11 cellular contexts compared by ENCODE assay signal in the genomic region with DNA sequence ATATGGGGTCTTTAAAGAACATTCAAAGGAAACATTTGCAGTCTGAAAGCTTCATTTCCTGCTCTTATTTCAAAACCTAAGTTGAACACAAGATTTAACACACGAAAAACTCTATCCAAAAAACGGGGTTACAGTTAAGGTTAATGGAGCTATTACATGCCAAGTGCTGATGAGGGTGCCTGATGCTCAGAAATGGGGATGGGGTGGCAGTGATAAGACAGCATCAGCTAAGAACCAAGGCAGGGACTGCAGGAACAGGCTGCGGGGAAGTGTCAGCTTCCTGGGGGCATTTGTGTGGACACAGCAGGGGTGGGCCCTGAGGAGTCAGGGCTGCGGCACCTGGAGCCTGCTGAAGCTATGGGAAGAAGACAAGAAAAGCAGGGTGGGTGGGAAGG. TPM values are rescaled to one million over a fixed set of nuclear protein-coding genes. Genes with fewer than 3 reads are reported as not detected.
DNase-seq lines count a peak whose midpoint lies in the region; ATAC-seq, FAIRE-seq and TF ChIP-seq lines count a peak whose summit lies in the region.
"Had no signal": no experiment of that assay in that cellular context is flagged by ENCODE, and none has a peak within 500 bp of the region (broad histone marks: within the 10 kb centered on the region; RNA-seq: fewer than 3 reads in every experiment).

No MANE protein-coding gene starts in this region.

- CTCF ChIA-PET in activated CD4-positive, alpha-beta T cell treated with anti-CD3 and anti-CD28 coated beads, Interleukin-2, amount 10 ng/mL, durations not matched to agents 7 days and 5 days (lab: Charles Lee) = no interaction called here
- CTCF ChIA-PET in activated CD8-positive, alpha-beta T cell treated with anti-CD3 and anti-CD28 coated beads, Interleukin-2, amount 10 ng/mL, durations not matched to agents 7 days and 5 days (lab: Charles Lee) = interaction anchor here (0.7 to 1.6 kb wide), 4 partner anchors 9 to 367 kb away, joined by 3 to 11 read pairs (median 4); a partner anchor contains a TSS
- CTCF ChIA-PET in HepG2 (lab: Yijun Ruan, JAX; ENCODE audit: low intra/inter-chr PET ratio, low total read pairs) = no interaction called here

- POLR2A ChIA-PET in activated CD4-positive, alpha-beta T cell treated with anti-CD3 and anti-CD28 coated beads, Interleukin-2, amount 10 ng/mL, durations not matched to agents 7 days and 5 days (lab: Charles Lee) = no interaction called here
- POLR2A ChIA-PET in activated CD8-positive, alpha-beta T cell treated with anti-CD3 and anti-CD28 coated beads, Interleukin-2, amount 10 ng/mL, durations not matched to agents 7 days and 5 days (lab: Charles Lee) = interaction anchor here (1.4 to 2.6 kb wide), 3 partner anchors 10 to 34 kb away, joined by 5 to 16 read pairs (median 5); a partner anchor contains a TSS
- POLR2A ChIA-PET in HepG2 (lab: Yijun Ruan, JAX) = interaction anchor here (1.0 kb wide), 1 partner anchor 12 kb away, joined by 4 read pairs; a partner anchor contains a TSS

- 27% methylated on average over 4 of the region's 4 CpGs for WGBS in HepG2 (ENCODE audit: low lambda C conversion rate)

- H3K4me1 Mint-ChIP-seq in activated CD4-positive, alpha-beta T cell treated with anti-CD3 and anti-CD28 coated beads, Interleukin-2, amount 10 ng/mL, durations not matched to agents 7 days and 5 days = peaks cover 66% of the 10 kb centered on the region
- peaks cover 62% of the 10 kb centered on the region for H3K4me1 Mint-ChIP-seq in activated CD8-positive, alpha-beta T cell treated with anti-CD3 and anti-CD28 coated beads, Interleukin-2, amount 10 ng/mL, durations not matched to agents 7 days and 5 days (ENCODE audit: low read depth)

- peak; percentile 7 for ATAC-seq in activated CD8-positive, alpha-beta T cell treated with anti-CD3 and anti-CD28 coated beads, Interleukin-2, amount 10 ng/mL, durations not matched to agents 7 days and 5 days
- ATAC-seq in HepG2 (no peak), thoracic aorta (ENCODE audit: insufficient number of reproducible peaks, low FRiP score, low read depth) (no peak)
- ATAC-seq in activated CD4-positive, CD25-positive, alpha-beta regulatory T cell treated with anti-CD3 and anti-CD28 coated beads, Interleukin-2, amount 50 U/mL, for 24 hours = no peak

- H3K27me3 ChIP-seq in HepG2 (ENCODE audit: control insufficient read depth in 1 of 2, insufficient read depth in 2 of 2, low read length in 2 of 2) (no peaks in the 10 kb centered on the region; a peak in 1 of 5 replicates), thoracic aorta (replicated peaks; ENCODE audit: insufficient read depth) (no peaks in the 10 kb centered on the region)
- H3K27me3 ChIP-seq: tibial artery had no signal

- H3K27ac Mint-ChIP-seq in activated CD4-positive, alpha-beta T cell treated with anti-CD3 and anti-CD28 coated beads, Interleukin-2, amount 10 ng/mL, durations not matched to agents 7 days and 5 days = peak overlapping the region; percentile 93
- peak overlapping the region; percentile 88 for H3K27ac Mint-ChIP-seq in activated CD8-positive, alpha-beta T cell treated with anti-CD3 and anti-CD28 coated beads, Interleukin-2, amount 10 ng/mL, durations not matched to agents 7 days and 5 days

- TF ChIP-seq CTCF in HepG2 (CRISPR knock-in tag; IDR thresholded peaks at IDR 0.05) (no peak), thoracic aorta (IDR thresholded peaks at IDR 0.05) (no peak), GM13976 (IDR thresholded peaks at IDR 0.05; ENCODE audit: borderline replicate concordance, control extremely low read depth, extremely low read depth, insufficient read depth, missing control alignments) (no peak)

- peaks cover 49% of the 10 kb centered on the region for H4K20me1 ChIP-seq in HepG2 (ENCODE audit: insufficient read depth, low read length)

- H3K36me3 ChIP-seq in HepG2 (replicated peaks in 1 of 2; ENCODE audit: control insufficient read depth in 1 of 2, insufficient read depth in 2 of 2, low read length in 2 of 2) (peaks cover 0 to 16% of the 10 kb centered on the region in 2 experiments), thoracic aorta (no peaks in the 10 kb centered on the region)

- no peaks in the 10 kb centered on the region for H3K27me3 Mint-ChIP-seq in activated CD4-positive, alpha-beta T cell treated with anti-CD3 and anti-CD28 coated beads, Interleukin-2, amount 10 ng/mL, durations not matched to agents 7 days and 5 days
- no peaks in the 10 kb centered on the region for H3K27me3 Mint-ChIP-seq in activated CD8-positive, alpha-beta T cell treated with anti-CD3 and anti-CD28 coated beads, Interleukin-2, amount 10 ng/mL, durations not matched to agents 7 days and 5 days (ENCODE audit: low read depth)

- H3K27ac ChIP-seq in HepG2 (ENCODE audit: extremely low read length, insufficient read depth, low read length) = peak overlapping the region; percentile 42
- H3K27ac ChIP-seq in thoracic aorta = peak overlapping the region; percentile 20 to 32

- H3K36me3 Mint-ChIP-seq in activated CD4-positive, alpha-beta T cell treated with anti-CD3 and anti-CD28 coated beads, Interleukin-2, amount 10 ng/mL, durations not matched to agents 7 days and 5 days (ENCODE audit: low read depth) = peaks cover 20% of the 10 kb centered on the region
- H3K36me3 Mint-ChIP-seq in activated CD8-positive, alpha-beta T cell treated with anti-CD3 and anti-CD28 coated beads, Interleukin-2, amount 10 ng/mL, durations not matched to agents 7 days and 5 days (ENCODE audit: low read depth) = peaks cover 19% of the 10 kb centered on the region

- H2AFZ ChIP-seq in HepG2 (ENCODE audit: low read length) = no peak overlapping the region

- no peak for FAIRE-seq in HepG2 (lab: Jason Lieb, UNC)

- H3K9ac ChIP-seq in HepG2 (ENCODE audit: insufficient read depth, low read depth, low read length) = no peak overlapping the region

- H3K79me2 ChIP-seq in HepG2 (ENCODE audit: insufficient read depth, low read length) = peaks cover 80% of the 10 kb centered on the region

- peak overlapping the region; percentile 60 for H3K4me3 Mint-ChIP-seq in activated CD4-positive, alpha-beta T cell treated with anti-CD3 and anti-CD28 coated beads, Interleukin-2, amount 10 ng/mL, durations not matched to agents 7 days and 5 days
- peak overlapping the region; percentile 72 for H3K4me3 Mint-ChIP-seq in activated CD8-positive, alpha-beta T cell treated with anti-CD3 and anti-CD28 coated beads, Interleukin-2, amount 10 ng/mL, durations not matched to agents 7 days and 5 days

- no peak for TF ChIP-seq EP300 in HepG2 (IDR thresholded peaks at IDR 0.05; ENCODE audit: low read depth in 2 of 2, low read length in 2 of 2)
- no peak for TF ChIP-seq EP300 in HepG2 (CRISPR knock-in tag; IDR thresholded peaks at IDR 0.05; ENCODE audit: borderline replicate concordance)

- intact Hi-C loops in HepG2 (cut with micrococcal nuclease; ENCODE audit: unreplicated experiment) = no loop called here

- no peaks in the 10 kb centered on the region for H3K9me3 Mint-ChIP-seq in activated CD4-positive, alpha-beta T cell treated with anti-CD3 and anti-CD28 coated beads, Interleukin-2, amount 10 ng/mL, durations not matched to agents 7 days and 5 days
- no peaks in the 10 kb centered on the region for H3K9me3 Mint-ChIP-seq in activated CD8-positive, alpha-beta T cell treated with anti-CD3 and anti-CD28 coated beads, Interleukin-2, amount 10 ng/mL, durations not matched to agents 7 days and 5 days (ENCODE audit: insufficient read depth)

- no TSS peak for BruUV-seq in HepG2 (replicated peaks; lab: Mats Ljungman, UMichigan)

- H3K9me3 ChIP-seq in HepG2 (ENCODE audit: low read length) = no peaks in the 10 kb centered on the region
- no peaks in the 10 kb centered on the region for H3K9me3 ChIP-seq in thoracic aorta
- H3K9me3 ChIP-seq: tibial artery had no signal

- TF ChIP-seq RAD21 in HepG2 (CRISPR knock-in tag; IDR thresholded peaks at IDR 0.05) = no peak

- DNase-seq in activated CD4-positive, alpha-beta T cell treated with anti-CD3 and anti-CD28 coated beads, Interleukin-2, amount 10 ng/mL, durations not matched to agents 7 days and 5 days = no peak
- no peak for DNase-seq in activated CD4-positive, alpha-beta T cell treated with anti-CD3 and anti-CD28 coated beads for 48 hours
- no peak for DNase-seq in activated CD8-positive, alpha-beta T cell treated with anti-CD3 and anti-CD28 coated beads, Interleukin-2, amount 10 ng/mL, durations not matched to agents 7 days and 5 days
- no peak for DNase-seq in HepG2 (ENCODE audit: low spot score)
- no peak for DNase-seq in thoracic aorta (ENCODE audit: low spot score)
- DNase-seq in GM13976 (ENCODE audit: low spot score) = no peak
- no peak for DNase-seq in EL
- DNase-seq: left colon, NCI-H1694 had no signal

- in situ Hi-C loops in HepG2 (cut with HindIII; ENCODE audit: extremely low pct_ligation_motif_present, low pct_unique_long_range_greater_than_20kb) = no loop called here
- in situ Hi-C loops in GM13976 (cut with MboI; ENCODE audit: low sequenced_read_pairs, unreplicated experiment) = loop anchor here (10.0 kb wide), 1 partner anchor 55 kb away; no protein-coding TSS in a partner anchor

- no peak for TF ChIP-seq POLR2A in HepG2 (IDR thresholded peaks at IDR 0.05; ENCODE audit: insufficient read depth in 1 of 2, low read depth in 2 of 2, low read length in 2 of 2)

- H3K4me3 ChIP-seq in HepG2 (replicated peaks in 1 of 3; ENCODE audit: insufficient read depth in 1 of 3, low read depth in 2 of 3, low read length in 3 of 3) = no peak overlapping the region
- no peak overlapping the region for H3K4me3 ChIP-seq in thoracic aorta
- H3K4me3 ChIP-seq: tibial artery had no signal

- H3K4me1 ChIP-seq in HepG2 (ENCODE audit: insufficient read depth, low read length) = peaks cover 20% of the 10 kb centered on the region
- peaks cover 19 to 34% of the 10 kb centered on the region in 2 donors for H3K4me1 ChIP-seq in thoracic aorta (ENCODE audit: control insufficient read depth in 1 of 2, low read depth in 2 of 2)

- peak overlapping the region; percentile 46; the same call in 1 of the 2 replicates for H3K4me2 ChIP-seq in HepG2 (ENCODE audit: low read depth, low read length)

RNA-seq across cellular contexts. Expression of a gene that starts 12.2 kb away (rescaled TPM):
- 10 to 100 TPM; 38.7 to 39.0 TPM for total RNA-seq in activated CD4-positive, alpha-beta T cell treated with anti-CD3 and anti-CD28 coated beads, Interleukin-2, amount 10 ng/mL, durations not matched to agents 7 days and 5 days
- total RNA-seq in activated CD8-positive, alpha-beta T cell treated with anti-CD3 and anti-CD28 coated beads, Interleukin-2, amount 10 ng/mL, durations not matched to agents 7 days and 5 days = 10 to 100 TPM; 30.5 to 34.2 TPM
- total RNA-seq in HepG2 (2016; rRNA removed; fragmentation: Illumina TruSeq; extraction: Trizol) (13.1 and 35.3 TPM in 2 replicates), thoracic aorta (100 to 1,000 TPM in 1 of 2 donors, 10 to 100 TPM in 1; 42.1 to 105 TPM)
- 3.2 and 3.3 TPM in 2 replicates for total RNA-seq in HepG2 (2016; cell fraction: cytosol; rRNA removed; fragmentation: Illumina TruSeq; extraction: Trizol; ENCODE audit: low read depth)
- 11.4 and 34.3 TPM in 2 replicates for total RNA-seq in HepG2 (2016; cell fraction: insoluble cytoplasmic fraction; rRNA removed; fragmentation: Illumina TruSeq; extraction: Trizol)
- 7.2 and 7.5 TPM in 2 replicates for total RNA-seq in HepG2 (2016; cell fraction: membrane; rRNA removed; fragmentation: Illumina TruSeq; extraction: Trizol)
- total RNA-seq in HepG2 (2016; cell fraction: nucleus; rRNA removed; fragmentation: Illumina TruSeq; extraction: Trizol) = 34.8 and 37.6 TPM in 2 replicates
- 23.1 and 27.6 TPM in 2 replicates for polyA plus RNA-seq in HepG2 (2011; rRNA removed)
- 25.5 and 27.7 TPM in 2 replicates for polyA plus RNA-seq in HepG2 (2011; cell fraction: cytosol; rRNA removed)
- 29.9 and 34.4 TPM in 2 replicates for polyA plus RNA-seq in HepG2 (2011; cell fraction: nucleus; rRNA removed)
- 25.6 and 27.4 TPM in 2 replicates for polyA plus RNA-seq in HepG2 (2012)
- polyA plus RNA-seq in HepG2 (2016; cell fraction: cytosol; fragmentation: Illumina TruSeq; extraction: Trizol; ENCODE audit: low read depth) = 1.5 TPM in 2 replicates
- polyA plus RNA-seq in HepG2 (2016; cell fraction: insoluble cytoplasmic fraction; fragmentation: Illumina TruSeq; extraction: Trizol; ENCODE audit: low read depth) = 10.5 and 13.9 TPM in 2 replicates
- 3.2 and 3.5 TPM in 2 replicates for polyA plus RNA-seq in HepG2 (2016; cell fraction: membrane; fragmentation: Illumina TruSeq; extraction: Trizol; ENCODE audit: low read depth)
- polyA plus RNA-seq in HepG2 (2016; cell fraction: nucleus; fragmentation: Illumina TruSeq; extraction: Trizol; ENCODE audit: insufficient read depth, low read depth) = 46.9 and 47.1 TPM in 2 replicates
- 21.9 and 57.1 TPM in 2 replicates for polyA minus RNA-seq in HepG2 (2011; rRNA and poly(A)+ RNA removed; ENCODE audit: low replicate concordance)
- 20.8 and 23.5 TPM in 2 replicates for polyA minus RNA-seq in HepG2 (2011; cell fraction: cytosol; rRNA and poly(A)+ RNA removed)
- polyA minus RNA-seq in HepG2 (2011; cell fraction: nucleus; rRNA and poly(A)+ RNA removed) = 18.0 and 21.3 TPM in 2 replicates

RNA-seq across cellular contexts. Expression of a gene that starts 21.0 kb away (rescaled TPM):
- total RNA-seq in activated CD4-positive, alpha-beta T cell treated with anti-CD3 and anti-CD28 coated beads, Interleukin-2, amount 10 ng/mL, durations not matched to agents 7 days and 5 days = not detected
- not detected for total RNA-seq in activated CD8-positive, alpha-beta T cell treated with anti-CD3 and anti-CD28 coated beads, Interleukin-2, amount 10 ng/mL, durations not matched to agents 7 days and 5 days
- not detected in 2 replicates for total RNA-seq in HepG2 (2016; rRNA removed; fragmentation: Illumina TruSeq; extraction: Trizol)
- not detected in 2 replicates for total RNA-seq in HepG2 (2016; cell fraction: cytosol; rRNA removed; fragmentation: Illumina TruSeq; extraction: Trizol; ENCODE audit: low read depth)
- total RNA-seq in HepG2 (2016; cell fraction: insoluble cytoplasmic fraction; rRNA removed; fragmentation: Illumina TruSeq; extraction: Trizol) = not detected in 2 replicates
- total RNA-seq in HepG2 (2016; cell fraction: membrane; rRNA removed; fragmentation: Illumina TruSeq; extraction: Trizol) = not detected in 2 replicates
- not detected in 2 replicates for total RNA-seq in HepG2 (2016; cell fraction: nucleus; rRNA removed; fragmentation: Illumina TruSeq; extraction: Trizol)
- polyA plus RNA-seq in HepG2 (2011; rRNA removed) = not detected in 2 replicates
- not detected in 2 replicates for polyA plus RNA-seq in HepG2 (2011; cell fraction: cytosol; rRNA removed)
- not detected in 2 replicates for polyA plus RNA-seq in HepG2 (2011; cell fraction: nucleus; rRNA removed)
- not detected in 2 replicates for polyA plus RNA-seq in HepG2 (2012)
- not detected in 2 replicates for polyA plus RNA-seq in HepG2 (2016; cell fraction: cytosol; fragmentation: Illumina TruSeq; extraction: Trizol; ENCODE audit: low read depth)
- not detected in 2 replicates for polyA plus RNA-seq in HepG2 (2016; cell fraction: insoluble cytoplasmic fraction; fragmentation: Illumina TruSeq; extraction: Trizol; ENCODE audit: low read depth)
- polyA plus RNA-seq in HepG2 (2016; cell fraction: membrane; fragmentation: Illumina TruSeq; extraction: Trizol; ENCODE audit: low read depth) = not detected in 2 replicates
- not detected in 2 replicates for polyA plus RNA-seq in HepG2 (2016; cell fraction: nucleus; fragmentation: Illumina TruSeq; extraction: Trizol; ENCODE audit: insufficient read depth, low read depth)
- not detected in 2 replicates for polyA minus RNA-seq in HepG2 (2011; rRNA and poly(A)+ RNA removed; ENCODE audit: low replicate concordance)
- polyA minus RNA-seq in HepG2 (2011; cell fraction: cytosol; rRNA and poly(A)+ RNA removed) = not detected in 2 replicates
- not detected in 2 replicates for polyA minus RNA-seq in HepG2 (2011; cell fraction: nucleus; rRNA and poly(A)+ RNA removed)
- not detected for total RNA-seq in thoracic aorta
- total RNA-seq: left colon had no signal

RNA-seq across cellular contexts. Expression of a gene that starts 34.4 kb away (rescaled TPM):
- 10 to 100 TPM; 17.9 to 18.5 TPM for total RNA-seq in activated CD4-positive, alpha-beta T cell treated with anti-CD3 and anti-CD28 coated beads, Interleukin-2, amount 10 ng/mL, durations not matched to agents 7 days and 5 days
- total RNA-seq in activated CD8-positive, alpha-beta T cell treated with anti-CD3 and anti-CD28 coated beads, Interleukin-2, amount 10 ng/mL, durations not matched to agents 7 days and 5 days = 10 to 100 TPM; 18.8 to 19.6 TPM
- total RNA-seq in HepG2 (2016; rRNA removed; fragmentation: Illumina TruSeq; extraction: Trizol) = 7.6 and 8.9 TPM in 2 replicates
- total RNA-seq in HepG2 (2016; cell fraction: cytosol; rRNA removed; fragmentation: Illumina TruSeq; extraction: Trizol; ENCODE audit: low read depth) = 1.4 and 1.9 TPM in 2 replicates
- total RNA-seq in HepG2 (2016; cell fraction: insoluble cytoplasmic fraction; rRNA removed; fragmentation: Illumina TruSeq; extraction: Trizol) = 7.9 and 8.1 TPM in 2 replicates
- total RNA-seq in HepG2 (2016; cell fraction: membrane; rRNA removed; fragmentation: Illumina TruSeq; extraction: Trizol) = 4.1 and 4.3 TPM in 2 replicates
- total RNA-seq in HepG2 (2016; cell fraction: nucleus; rRNA removed; fragmentation: Illumina TruSeq; extraction: Trizol) = 4.9 and 6.3 TPM in 2 replicates
- polyA plus RNA-seq in HepG2 (2011; rRNA removed) = 7.7 and 9.4 TPM in 2 replicates
- polyA plus RNA-seq in HepG2 (2011; cell fraction: cytosol; rRNA removed) = 6.7 and 9.6 TPM in 2 replicates
- 18.1 and 19.0 TPM in 2 replicates for polyA plus RNA-seq in HepG2 (2011; cell fraction: nucleus; rRNA removed)
- 6.1 and 7.0 TPM in 2 replicates for polyA plus RNA-seq in HepG2 (2012)
- 2.1 and 2.6 TPM in 2 replicates for polyA plus RNA-seq in HepG2 (2016; cell fraction: cytosol; fragmentation: Illumina TruSeq; extraction: Trizol; ENCODE audit: low read depth)
- 9.6 and 10.8 TPM in 2 replicates for polyA plus RNA-seq in HepG2 (2016; cell fraction: insoluble cytoplasmic fraction; fragmentation: Illumina TruSeq; extraction: Trizol; ENCODE audit: low read depth)
- 3.7 and 3.8 TPM in 2 replicates for polyA plus RNA-seq in HepG2 (2016; cell fraction: membrane; fragmentation: Illumina TruSeq; extraction: Trizol; ENCODE audit: low read depth)
- 17.9 and 18.0 TPM in 2 replicates for polyA plus RNA-seq in HepG2 (2016; cell fraction: nucleus; fragmentation: Illumina TruSeq; extraction: Trizol; ENCODE audit: insufficient read depth, low read depth)
- polyA minus RNA-seq in HepG2 (2011; rRNA and poly(A)+ RNA removed; ENCODE audit: low replicate concordance) = 5.0 and 5.6 TPM in 2 replicates
- polyA minus RNA-seq in HepG2 (2011; cell fraction: cytosol; rRNA and poly(A)+ RNA removed) = 3.7 and 4.4 TPM in 2 replicates
- 4.8 and 6.2 TPM in 2 replicates for polyA minus RNA-seq in HepG2 (2011; cell fraction: nucleus; rRNA and poly(A)+ RNA removed)
- total RNA-seq in thoracic aorta = 10 to 100 TPM; 19.0 to 30.7 TPM

RNA-seq across cellular contexts. Expression of a gene that starts 40.0 kb away (rescaled TPM):
- total RNA-seq in activated CD4-positive, alpha-beta T cell treated with anti-CD3 and anti-CD28 coated beads, Interleukin-2, amount 10 ng/mL, durations not matched to agents 7 days and 5 days = not detected
- not detected for total RNA-seq in activated CD8-positive, alpha-beta T cell treated with anti-CD3 and anti-CD28 coated beads, Interleukin-2, amount 10 ng/mL, durations not matched to agents 7 days and 5 days
- total RNA-seq in HepG2 (2016; rRNA removed; fragmentation: Illumina TruSeq; extraction: Trizol) (not detected in 2 replicates), thoracic aorta (not detected)
- total RNA-seq in HepG2 (2016; cell fraction: cytosol; rRNA removed; fragmentation: Illumina TruSeq; extraction: Trizol; ENCODE audit: low read depth) = not detected in 2 replicates
- not detected in 2 replicates for total RNA-seq in HepG2 (2016; cell fraction: insoluble cytoplasmic fraction; rRNA removed; fragmentation: Illumina TruSeq; extraction: Trizol)
- not detected in 2 replicates for total RNA-seq in HepG2 (2016; cell fraction: membrane; rRNA removed; fragmentation: Illumina TruSeq; extraction: Trizol)
- not detected in 2 replicates for total RNA-seq in HepG2 (2016; cell fraction: nucleus; rRNA removed; fragmentation: Illumina TruSeq; extraction: Trizol)
- polyA plus RNA-seq in HepG2 (2011; rRNA removed) = not detected in 2 replicates
- polyA plus RNA-seq in HepG2 (2011; cell fraction: cytosol; rRNA removed) = not detected in 2 replicates
- not detected in 2 replicates for polyA plus RNA-seq in HepG2 (2011; cell fraction: nucleus; rRNA removed)
- polyA plus RNA-seq in HepG2 (2012) = not detected in 2 replicates
- not detected in 2 replicates for polyA plus RNA-seq in HepG2 (2016; cell fraction: cytosol; fragmentation: Illumina TruSeq; extraction: Trizol; ENCODE audit: low read depth)
- polyA plus RNA-seq in HepG2 (2016; cell fraction: insoluble cytoplasmic fraction; fragmentation: Illumina TruSeq; extraction: Trizol; ENCODE audit: low read depth) = not detected in 2 replicates
- not detected in 2 replicates for polyA plus RNA-seq in HepG2 (2016; cell fraction: membrane; fragmentation: Illumina TruSeq; extraction: Trizol; ENCODE audit: low read depth)
- polyA plus RNA-seq in HepG2 (2016; cell fraction: nucleus; fragmentation: Illumina TruSeq; extraction: Trizol; ENCODE audit: insufficient read depth, low read depth) = not detected in 2 replicates
- not detected in 2 replicates for polyA minus RNA-seq in HepG2 (2011; rRNA and poly(A)+ RNA removed; ENCODE audit: low replicate concordance)
- polyA minus RNA-seq in HepG2 (2011; cell fraction: cytosol; rRNA and poly(A)+ RNA removed) = not detected in 2 replicates
- not detected in 2 replicates for polyA minus RNA-seq in HepG2 (2011; cell fraction: nucleus; rRNA and poly(A)+ RNA removed)
- total RNA-seq: left colon had no signal
